ENCODE assay signal across 8 cellular contexts in the genomic region with DNA sequence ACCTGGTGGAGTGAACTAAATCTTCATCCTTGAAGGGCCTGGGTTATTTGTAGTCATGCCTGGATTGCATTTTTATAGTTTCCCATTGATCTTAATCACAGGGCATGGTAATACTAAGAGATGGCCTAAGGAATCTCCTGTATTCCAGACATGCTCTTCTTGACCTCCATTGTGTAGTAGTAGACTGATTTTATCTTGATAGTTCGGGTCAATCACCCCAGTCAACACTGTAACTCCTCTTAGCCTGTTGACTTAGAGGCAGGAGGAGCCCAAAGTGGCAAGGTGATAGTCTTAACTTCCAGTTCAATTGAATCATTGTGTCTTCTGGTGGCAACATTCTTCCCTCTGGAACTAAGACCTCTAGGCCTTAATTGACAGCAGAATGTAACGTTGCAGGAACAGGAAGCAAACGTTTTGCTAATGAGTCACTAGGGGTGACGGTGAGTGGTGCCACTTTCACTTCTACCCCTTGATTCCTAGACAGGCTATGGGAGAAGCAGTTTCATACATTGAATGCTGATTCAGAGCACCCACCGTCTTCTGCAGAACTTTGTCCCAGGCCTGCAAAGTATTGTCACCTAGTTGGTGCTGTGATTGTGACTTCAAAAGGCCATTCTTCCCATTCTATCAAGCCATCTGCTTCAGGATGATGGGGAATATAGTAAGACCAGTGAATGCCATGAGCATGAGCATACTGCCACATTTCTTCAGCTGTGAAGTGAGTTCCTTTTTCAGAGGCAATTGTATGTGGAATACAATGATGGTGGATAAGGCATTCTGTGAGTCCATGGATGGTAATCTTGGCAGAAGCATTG. TPM values are rescaled to one million over a fixed set of nuclear protein-coding genes. Genes with fewer than 3 reads are reported as not detected.
DNase-seq lines count a peak whose midpoint lies in the region; ATAC-seq and TF ChIP-seq lines count a peak whose summit lies in the region.

No MANE protein-coding gene starts in this region.

- H3K4me3 ChIP-seq in AG10803 (ENCODE audit: low read length) (no peak overlapping the region), heart right ventricle (no peak overlapping the region)

- DNase-seq in AG10803 (ENCODE audit: low read depth) (peak; percentile 79), NOMO-1 treated with dmso at 0.1 percent for 144 hours (lab: John Stamatoyannopoulos, UW; ENCODE audit: unreplicated experiment) (peak; percentile 73), putamen (ENCODE audit: low spot score) (no peak), heart right ventricle (no peak)
- peak; percentile 14 to 26 for DNase-seq in stimulated activated naive CD8-positive, alpha-beta T cell treated with anti-CD3 and anti-CD28 coated beads, Interleukin-15, amount 100 ng/mL, for 72 hours
- no peak for DNase-seq in effector CD8-positive, alpha-beta T cell (lab: John Stamatoyannopoulos, UW)

- TF ChIP-seq CTCF in AG10803 (conservative IDR thresholded peaks at IDR 0.05; ENCODE audit: low read length): no peak
- no peak for TF ChIP-seq CTCF in heart right ventricle (IDR thresholded peaks at IDR 0.05)

- peak overlapping the region in 1 of 2 donors; percentile 19 for H3K27ac Mint-ChIP-seq in stimulated activated naive CD8-positive, alpha-beta T cell treated with anti-CD3 and anti-CD28 coated beads, Interleukin-15, amount 100 ng/mL, for 72 hours

- intact Hi-C loops in heart right ventricle (cut with DNase I): no loop called here

- H3K9me3 ChIP-seq in heart right ventricle: no peaks in the 10 kb centered on the region

- peaks cover 18% of the 10 kb centered on the region for H3K4me1 Mint-ChIP-seq in stimulated activated naive CD8-positive, alpha-beta T cell treated with anti-CD3 and anti-CD28 coated beads, Interleukin-15, amount 100 ng/mL, for 72 hours

- peaks cover 0 to 10% (median 0%) of the 10 kb centered on the region in 9 donors for H3K4me1 ChIP-seq in heart right ventricle

- H3K27me3 Mint-ChIP-seq in stimulated activated naive CD8-positive, alpha-beta T cell treated with anti-CD3 and anti-CD28 coated beads, Interleukin-15, amount 100 ng/mL, for 72 hours: no peaks in the 10 kb centered on the region

- 53 to 54% methylated on average over 5 of the region's 5 CpGs for WGBS in heart right ventricle, 2 donors

- no peaks in the 10 kb centered on the region for H3K36me3 ChIP-seq in heart right ventricle

- no peaks in the 10 kb centered on the region for H3K27me3 ChIP-seq in heart right ventricle

- peak; percentile 74 for ATAC-seq in GM21619 (IDR thresholded peaks at IDR 0.05; ENCODE audit: unreplicated experiment)
- peak; percentile 81 for ATAC-seq in esophagus mucosa
- ATAC-seq in stimulated activated naive CD8-positive, alpha-beta T cell treated with anti-CD3 and anti-CD28 coated beads, Interleukin-15, amount 100 ng/mL, for 72 hours: peak; percentile 94
- ATAC-seq in heart right ventricle: no peak

- H3K9me3 Mint-ChIP-seq in stimulated activated naive CD8-positive, alpha-beta T cell treated with anti-CD3 and anti-CD28 coated beads, Interleukin-15, amount 100 ng/mL, for 72 hours: peaks cover 4 to 31% of the 10 kb centered on the region in 2 donors

- H3K27ac ChIP-seq in heart right ventricle: no peak overlapping the region

- H3K4me3 Mint-ChIP-seq in stimulated activated naive CD8-positive, alpha-beta T cell treated with anti-CD3 and anti-CD28 coated beads, Interleukin-15, amount 100 ng/mL, for 72 hours: peak overlapping the region in 1 of 2 donors; percentile 6

RNA-seq across cellular contexts. Expression of gene PAPSS2, which starts 24.0 kb away (rescaled TPM):
- 10.4 TPM for total RNA-seq in esophagus mucosa
- 10 to 100 TPM in 2 of 10 donors, 1 to 10 TPM in 8; 3.3 to 10.9 (median 7.5) TPM for total RNA-seq in heart right ventricle
- 1 to 10 TPM; 3.7 to 5.5 TPM for polyA plus RNA-seq in heart right ventricle

Comparison
In these comparisons a context has a peak if more than half of its experiments do, and no peak if none do; other contexts are left out.
1. DNase-seq: peak in AG10803 (single experiment), NOMO-1 treated with dmso at 0.1 percent for 144 hours (single experiment) and stimulated activated naive CD8-positive, alpha-beta T cell treated with anti-CD3 and anti-CD28 coated beads, Interleukin-15, amount 100 ng/mL, for 72 hours (2 of 2); none in putamen (single experiment), effector CD8-positive, alpha-beta T cell (single experiment) and heart right ventricle (0 of 2).
2. ATAC-seq: peak in GM21619 (single experiment), esophagus mucosa (single experiment) and stimulated activated naive CD8-positive, alpha-beta T cell treated with anti-CD3 and anti-CD28 coated beads, Interleukin-15, amount 100 ng/mL, for 72 hours (single experiment); none in heart right ventricle (0 of 8).